ENCODE assay signal across 8 cellular contexts in genomic region chr2:224584111-224584764, GRCh38. TPM values are rescaled to one million over a fixed set of nuclear protein-coding genes. Genes with fewer than 3 reads are reported as not detected.
A peak's percentile ranks its signal among the peaks of the same experiment; 100 is the strongest.
DNase-seq lines count a peak whose midpoint lies in the region; ATAC-seq, FAIRE-seq and TF ChIP-seq lines count a peak whose summit lies in the region.

No MANE protein-coding gene starts in this region.

- H3K27ac ChIP-seq in K562 (ENCODE audit: extremely low read depth, low read depth, low read length) (peak overlapping the region; percentile 62), iPS-20b (ENCODE audit: low read length) (peak overlapping the region; percentile 28), skeletal muscle tissue (ENCODE audit: low read depth, low read length) (peak overlapping the region; percentile 74)

- DNase-seq in NCI-H748 (lab: John Stamatoyannopoulos, UW; ENCODE audit: unreplicated experiment) (peak; percentile 36), NCI-H748 treated with DMSO at 0.1 percent for 48 hours (lab: John Stamatoyannopoulos, UW) (no peak), RPMI8226 (peak; percentile 52), K562 (ENCODE audit: extremely low read depth in 1 of 4, low spot score in 3 of 4) (peak in 1 of 4 experiments; percentile 51), HTR-8/SVneo (ENCODE audit: insufficient read length, low spot score) (no peak)

- intact Hi-C loops in K562 (cut with micrococcal nuclease) = no loop called here

- no TSS peak for BruUV-seq in K562 (replicated peaks; lab: Mats Ljungman, UMichigan)

- TF ChIP-seq RAD21 in K562 (CRISPR knock-in tag; conservative IDR thresholded peaks at IDR 0.05 in 1 of 2, IDR thresholded peaks at IDR 0.05 in 1 of 2) = no peak

- no peaks in the 10 kb centered on the region for H3K9me3 ChIP-seq in K562 (replicated peaks; ENCODE audit: control insufficient read depth, insufficient read depth, low read depth, low read length)
- no peaks in the 10 kb centered on the region for H3K9me3 ChIP-seq in iPS-20b (ENCODE audit: insufficient read depth, low read depth, low read length)
- H3K9me3 ChIP-seq in skeletal muscle tissue (ENCODE audit: control insufficient read depth in 3 of 3, low read length in 3 of 3) = no peaks in the 10 kb centered on the region

- peaks cover 63% of the 10 kb centered on the region for H3K79me2 ChIP-seq in K562 (ENCODE audit: control insufficient read depth, insufficient read depth, low read length)

- no peak overlapping the region for H2AFZ ChIP-seq in K562 (ENCODE audit: low read depth, low read length)

- TF ChIP-seq CTCF in K562 (IDR thresholded peaks at IDR 0.05 in 2 of 3, conservative IDR thresholded peaks at IDR 0.05 in 1 of 3; ENCODE audit: insufficient read depth in 2 of 3, low read depth in 1 of 3, low read length in 3 of 3) = no peak

- no peak for TF ChIP-seq POLR2A in K562 (conservative IDR thresholded peaks at IDR 0.05)

- CTCF ChIA-PET in K562 (lab: Yijun Ruan, JAX; ENCODE audit: low intra/inter-chr PET ratio) = interaction anchor here (0.6 kb wide), 1 partner anchor 62 kb away, joined by 3 read pairs; no protein-coding TSS in a partner anchor

- H3K9ac ChIP-seq in K562 (ENCODE audit: insufficient read depth in 1 of 2, low read depth in 2 of 2, low read length in 2 of 2) (peak overlapping the region; percentile 76 to 96), iPS-20b (ENCODE audit: low read depth, low read length) (peak overlapping the region; percentile 92), skeletal muscle tissue (ENCODE audit: low read depth in 1 of 3, low read length in 3 of 3) (peak overlapping the region; percentile 87 to 91 (median 91))

- H3K4me1 ChIP-seq in K562 (replicated peaks in 1 of 2; ENCODE audit: control insufficient read depth in 2 of 2, insufficient read depth in 2 of 2, low read length in 2 of 2) (peaks cover 0 to 15% of the 10 kb centered on the region in 2 experiments; a peak in 3 of 5 replicates), iPS-20b (ENCODE audit: insufficient read depth, low read length) (peaks cover 21% of the 10 kb centered on the region), skeletal muscle tissue (ENCODE audit: control insufficient read depth in 3 of 3, insufficient read depth in 3 of 3, low read length in 3 of 3) (peaks cover 10 to 26% (median 18%) of the 10 kb centered on the region in 3 donors)

- H3K9me1 ChIP-seq in K562 (ENCODE audit: control insufficient read depth, insufficient read depth, low read length) = no peaks in the 10 kb centered on the region

- peak overlapping the region; percentile 87 for H3K4me2 ChIP-seq in K562 (ENCODE audit: insufficient read depth, low read length)

- peak overlapping the region; percentile 70 for H3K4me3 ChIP-seq in K562
- H3K4me3 ChIP-seq in iPS-20b (ENCODE audit: low read length) = peak overlapping the region; percentile 92
- peak overlapping the region; percentile 90 to 94 (median 91) for H3K4me3 ChIP-seq in skeletal muscle tissue (ENCODE audit: low read length in 3 of 3)

- FAIRE-seq in K562 (lab: Jason Lieb, UNC) (no peak), HTR-8/SVneo (lab: Jason Lieb, UNC) (no peak)

- WGBS in K562 (ENCODE audit: insufficient coverage, low coverage, missing lambda C conversion rate) = 0% methylated on average over 11 of the region's 45 CpGs

- in situ Hi-C loops in K562 (cut with MboI) = no loop called here

- peaks cover 21% of the 10 kb centered on the region; the same call in 1 of the 2 replicates for H4K20me1 ChIP-seq in K562 (replicated peaks; ENCODE audit: control insufficient read depth, insufficient read depth, low read length)

- POLR2A ChIA-PET in K562 (lab: Yijun Ruan, JAX) = interaction anchor here (0.6 to 1.4 kb wide), 5 partner anchors 9 to 266 kb away, joined by 3 to 4 read pairs (median 3); no protein-coding TSS in a partner anchor

- ATAC-seq in HG02973 (IDR thresholded peaks at IDR 0.05; ENCODE audit: unreplicated experiment) (peak; percentile 0), K562 (0 out of 3 replicates have a peak, but pooled peaks have one; percentile 10)

- H3K36me3 ChIP-seq in K562 (ENCODE audit: control insufficient read depth, insufficient read depth, low read length) (peaks cover 8% of the 10 kb centered on the region; the same call in 2 of the 3 replicates), iPS-20b (ENCODE audit: insufficient read depth, low read depth, low read length) (peaks cover 8% of the 10 kb centered on the region; the same call in 1 of the 2 replicates), skeletal muscle tissue (ENCODE audit: control insufficient read depth in 3 of 3, insufficient read depth in 3 of 3, low read length in 3 of 3) (no peaks in the 10 kb centered on the region)

- H3K27me3 ChIP-seq in K562 (ENCODE audit: control insufficient read depth in 2 of 2, insufficient read depth in 2 of 2, low read length in 2 of 2) (no peaks in the 10 kb centered on the region), iPS-20b (ENCODE audit: insufficient read depth, low read length) (no peaks in the 10 kb centered on the region), skeletal muscle tissue (ENCODE audit: control insufficient read depth in 3 of 3, insufficient read depth in 3 of 3, low read length in 3 of 3) (no peaks in the 10 kb centered on the region)

- TF ChIP-seq EP300 in K562 (IDR thresholded peaks at IDR 0.05; ENCODE audit: low read length) = no peak

TF ChIP-seq in K562, 482 proteins besides CTCF, POLR2A, EP300 and RAD21:
- TF ChIP-seq ZNF740 (CRISPR knock-in tag; IDR thresholded peaks at IDR 0.05) (peak; percentile 81), ZNF740 (tag; IDR thresholded peaks at IDR 0.05) (0 out of 4 replicates have a peak, but pooled peaks of 1 of the 2 experiments have one; percentile 55), PRMT5 (CRISPR knock-in tag; IDR thresholded peaks at IDR 0.05) (no peak), SAP30 (IDR thresholded peaks at IDR 0.05; ENCODE audit: borderline replicate concordance, insufficient read depth, low read depth, low read length, poor library complexity, severe bottlenecking) (peak; percentile 36)

RNA-seq across cellular contexts. Expression of gene CUL3, which starts 0.9 kb away (rescaled TPM):
- total RNA-seq in K562 (2011; cell fraction: chromatin; rRNA removed; ENCODE audit: low replicate concordance) = 27.8 and 89.4 TPM in 2 replicates
- 10.8 and 12.6 TPM in 2 replicates for total RNA-seq in K562 (2011; cell fraction: nucleolus; rRNA removed)
- total RNA-seq in K562 (2011; cell fraction: nucleoplasm; rRNA removed) = 27.4 and 61.0 TPM in 2 replicates
- 31.5 and 33.2 TPM in 2 replicates for total RNA-seq in K562 (2014; rRNA removed)
- 71.9 and 76.9 TPM in 2 replicates for total RNA-seq in K562 (2014; rRNA removed; fragmentation: Illumina TruSeq; extraction: Trizol)
- 59.8 and 62.8 TPM in 2 replicates for total RNA-seq in K562 (2015; rRNA removed; fragmentation: Illumina TruSeq; extraction: Trizol)
- 54.4 and 56.4 TPM in 2 replicates for total RNA-seq in K562 (2021)
- polyA plus RNA-seq in K562 (2011; rRNA removed) = 21.2 and 50.4 TPM in 2 replicates
- 13.3 and 16.9 TPM in 2 replicates for polyA plus RNA-seq in K562 (2011; cell fraction: cytosol; rRNA removed)
- 11.4 and 14.5 TPM in 2 replicates for polyA plus RNA-seq in K562 (2011; cell fraction: nucleus; rRNA removed)
- 36.9 and 56.6 TPM in 2 replicates for polyA plus RNA-seq in K562 (2012)
- 59.0 and 69.4 TPM in 2 replicates for polyA plus RNA-seq in K562 (2014; fragmentation: Illumina TruSeq; extraction: Trizol)
- 10 to 100 TPM; 31.5 to 33.3 TPM for polyA plus RNA-seq in K562 (2014; fragmentation: Nextera tagmentation; extraction: Ambion mirVana)
- 36.1 and 56.4 TPM in 2 replicates for polyA plus RNA-seq in K562 (2014; rRNA removed)
- 52.9 and 85.9 TPM in 2 replicates for polyA minus RNA-seq in K562 (2011; rRNA and poly(A)+ RNA removed)
- polyA minus RNA-seq in K562 (2011; cell fraction: cytosol; rRNA and poly(A)+ RNA removed) = 22.7 and 33.4 TPM in 2 replicates
- 19.4 and 31.0 TPM in 2 replicates for polyA minus RNA-seq in K562 (2011; cell fraction: nucleus; rRNA and poly(A)+ RNA removed)
- 82.5 TPM for total RNA-seq in skeletal muscle tissue

Comparison
In these comparisons a context has a peak if more than half of its experiments do, and no peak if none do; other contexts are left out.
1. DNase-seq: peak in NCI-H748 (single experiment) and RPMI8226 (single experiment); none in NCI-H748 treated with DMSO at 0.1 percent for 48 hours (single experiment) and HTR-8/SVneo (single experiment).
2. Peak in every context shown above with its lines, with median percentiles within 50 percentile points of each other: H3K27ac ChIP-seq, H3K4me3 ChIP-seq and H3K9ac ChIP-seq.